ENCODE assay signal across 21 cellular contexts in genomic region chr1:109270623-109271317, GRCh38. TPM values are rescaled to one million over a fixed set of nuclear protein-coding genes. Genes with fewer than 3 reads are reported as not detected.
"Had no signal": no experiment of that assay in that cellular context is flagged by ENCODE, and none has a peak within 500 bp of the region (broad histone marks: within the 10 kb centered on the region; RNA-seq: fewer than 3 reads in every experiment).

No MANE protein-coding gene starts in this region.

- H3K4me3 ChIP-seq: lung, upper lobe of left lung had no signal

- DNase-seq: activated B cell treated with CpG ODN at 0.5 μM for 24 hours; activated CD4-positive, alpha-beta T cell treated with anti-CD3 and anti-CD28 coated beads for 48 hours; activated CD8-positive, alpha-beta T cell treated with anti-CD3 and anti-CD28 coated beads for 36 hours; activated effector memory CD4-positive, alpha-beta T cell treated with Interleukin-2 at 50 U/mL for 16 hours; activated T-cell treated with anti-CD3 and anti-CD28 coated beads, Interleukin-2, amount 50 U/mL, for 4 hours; central memory CD4-positive, alpha-beta T cell; hypothalamus; midbrain; stimulated activated CD4-positive, alpha-beta T cell treated with anti-CD3 and anti-CD28 coated beads, Interleukin-2, amount 100 ng/mL, for 48 hours; stimulated activated naive CD4-positive, alpha-beta T cell; SW 1271 had no signal

- H3K36me3 ChIP-seq: upper lobe of left lung had no signal

- H3K4me1 ChIP-seq: parathyroid adenoma had no signal

- H3K4me1 Mint-ChIP-seq: activated B cell treated with CpG ODN at 0.5 μM for 24 hours had no signal

- H3K9me3 ChIP-seq: upper lobe of left lung had no signal

- H3K9ac ChIP-seq: parathyroid adenoma had no signal

- H3K27ac Mint-ChIP-seq: activated B cell treated with CpG ODN at 0.5 μM for 24 hours; activated CD8-positive, alpha-beta T cell treated with anti-CD3 and anti-CD28 coated beads for 36 hours; activated naive CD4-positive, alpha-beta T cell treated with anti-CD3 and anti-CD28 coated beads, Interleukin-2, amount 50 U/mL, for 24 hours; T-helper 2 cell treated with Interferon-gamma antibody and Interleukin-4, amounts not matched to agents 5 μg/mL and 100 μg/mL, for 36 hours had no signal

- H3K27me3 Mint-ChIP-seq: activated B cell treated with CpG ODN at 0.5 μM for 24 hours; activated CD8-positive, alpha-beta T cell treated with anti-CD3 and anti-CD28 coated beads for 36 hours; activated naive CD4-positive, alpha-beta T cell treated with anti-CD3 and anti-CD28 coated beads, Interleukin-2, amount 50 U/mL, for 24 hours had no signal

- H3K79me2 ChIP-seq: parathyroid adenoma had no signal

- H3K4me3 Mint-ChIP-seq: activated B cell treated with CpG ODN at 0.5 μM for 24 hours; activated CD8-positive, alpha-beta T cell treated with anti-CD3 and anti-CD28 coated beads for 36 hours; activated naive CD4-positive, alpha-beta T cell treated with anti-CD3 and anti-CD28 coated beads, Interleukin-2, amount 50 U/mL, for 24 hours; activated T-cell treated with anti-CD3 and anti-CD28 coated beads, Interleukin-2, amount 50 U/mL, for 4 hours; T-helper 2 cell treated with Interferon-gamma antibody and Interleukin-4, amounts not matched to agents 5 μg/mL and 100 μg/mL, for 36 hours had no signal

- H2AFZ ChIP-seq: parathyroid adenoma had no signal

- H3K9me3 Mint-ChIP-seq: activated B cell treated with CpG ODN at 0.5 μM for 24 hours; activated CD8-positive, alpha-beta T cell treated with anti-CD3 and anti-CD28 coated beads for 36 hours; activated naive CD4-positive, alpha-beta T cell treated with anti-CD3 and anti-CD28 coated beads, Interleukin-2, amount 50 U/mL, for 24 hours; activated T-cell treated with anti-CD3 and anti-CD28 coated beads, Interleukin-2, amount 50 U/mL, for 4 hours; T-helper 2 cell treated with Interferon-gamma antibody and Interleukin-4, amounts not matched to agents 5 μg/mL and 100 μg/mL, for 36 hours had no signal

- ATAC-seq: activated CD8-positive, alpha-beta T cell treated with anti-CD3 and anti-CD28 coated beads for 36 hours; activated T-cell treated with anti-CD3 and anti-CD28 coated beads, Interleukin-2, amount 50 U/mL, for 4 hours; esophagus mucosa had no signal

- H3K27me3 ChIP-seq: upper lobe of left lung had no signal

- H3K27ac ChIP-seq: parathyroid adenoma, upper lobe of left lung had no signal

RNA-seq across cellular contexts. Expression of gene PSRC1, which starts 12.2 kb away (rescaled TPM):
- total RNA-seq: activated B cell treated with CpG ODN at 0.5 μM for 24 hours had no signal

RNA-seq across cellular contexts. Expression of gene MYBPHL, which starts 36.0 kb away (rescaled TPM):
- total RNA-seq: activated B cell treated with CpG ODN at 0.5 μM for 24 hours; activated CD8-positive, alpha-beta T cell treated with anti-CD3 and anti-CD28 coated beads for 36 hours; activated T-cell treated with anti-CD3 and anti-CD28 coated beads, Interleukin-2, amount 50 U/mL, for 4 hours; dermis microvascular lymphatic vessel endothelial cell; kidney epithelial cell; myocyte; renal cortical epithelial cell had no signal
